8 cellular contexts compared by ENCODE assay signal in genomic region chr20:1503564-1504227, GRCh38.
DNase-seq lines count a peak whose midpoint lies in the region; ATAC-seq and TF ChIP-seq lines count a peak whose summit lies in the region.

No MANE protein-coding gene starts in this region.

- peaks cover 64% of the 10 kb centered on the region for H3K27me3 Mint-ChIP-seq in central memory CD8-positive, alpha-beta T cell

- peaks cover 2% of the 10 kb centered on the region for H3K36me3 Mint-ChIP-seq in central memory CD8-positive, alpha-beta T cell (ENCODE audit: insufficient read depth)

- peak; percentile 97 for ATAC-seq in GM19351 (IDR thresholded peaks at IDR 0.05; ENCODE audit: unreplicated experiment)
- ATAC-seq in HG03432 (IDR thresholded peaks at IDR 0.05; ENCODE audit: unreplicated experiment) = peak; percentile 97
- ATAC-seq in central memory CD8-positive, alpha-beta T cell (replicated peaks; ENCODE audit: extremely low read depth, poor library complexity, severe bottlenecking) = peak; percentile 100

- no peaks in the 10 kb centered on the region for H3K9me3 Mint-ChIP-seq in central memory CD8-positive, alpha-beta T cell

- no peak overlapping the region for H3K27ac ChIP-seq in C4-2B

- H3K4me3 Mint-ChIP-seq in central memory CD8-positive, alpha-beta T cell = no peak overlapping the region

- DNase-seq in NCI-H446 (lab: John Stamatoyannopoulos, UW) = peak; percentile 50 to 76
- DNase-seq in activated CD4-positive, CD25-positive, alpha-beta regulatory T cell treated with anti-CD3 and anti-CD28 coated beads, Interleukin-2, amount 50 U/mL, for 16 hours (ENCODE audit: low read depth, low spot score) = peak; percentile 53
- peak; percentile 47 to 76 for DNase-seq in central memory CD8-positive, alpha-beta T cell (ENCODE audit: low spot score in 2 of 2)
- DNase-seq in kidney tubule cell (ENCODE audit: low spot score) = peak; percentile 95
- DNase-seq in stimulated activated CD4-positive, alpha-beta T cell treated with anti-CD3 and anti-CD28 coated beads, Interleukin-4, amount 100 ng/mL, for 48 hours (ENCODE audit: low read depth in 2 of 2) = peak; percentile 53 to 66

- H3K27ac Mint-ChIP-seq in central memory CD8-positive, alpha-beta T cell (ENCODE audit: low read depth) = no peak overlapping the region

- peak; percentile 97 for TF ChIP-seq CTCF in C4-2B (conservative IDR thresholded peaks at IDR 0.05)

- peaks cover 7% of the 10 kb centered on the region for H3K4me1 Mint-ChIP-seq in central memory CD8-positive, alpha-beta T cell
